Comparison of ENCODE assay signal across 1 cellular context in the genomic region with DNA sequence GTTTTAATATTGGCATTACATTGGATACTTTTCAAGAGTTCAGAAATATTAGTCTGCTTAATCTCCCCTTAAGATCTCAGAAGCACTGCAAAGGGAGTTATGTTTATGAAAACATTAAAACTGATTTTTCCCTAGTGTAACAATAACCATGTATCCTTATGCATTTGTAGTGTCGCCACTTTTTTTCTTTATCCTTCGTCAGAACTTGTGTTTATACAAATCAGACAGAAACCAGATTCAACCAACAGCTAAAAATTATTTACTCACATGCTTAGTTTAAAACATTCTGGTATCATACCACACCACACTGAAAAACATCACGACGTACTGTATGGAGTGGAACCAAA.
TF ChIP-seq lines count a peak whose summit lies in the region.

No MANE protein-coding gene starts in this region.

TF ChIP-seq in H1, 55 proteins besides CTCF, POLR2A, EP300 and RAD21:
- no peak for TF ChIP-seq GABPA (IDR thresholded peaks at IDR 0.05; ENCODE audit: borderline replicate concordance, insufficient read depth, low read length)
- no peak for TF ChIP-seq SP4 (IDR thresholded peaks at IDR 0.05; ENCODE audit: low read length)
- TF ChIP-seq JUND (IDR thresholded peaks at IDR 0.05; ENCODE audit: low read length): no peak
- no peak for TF ChIP-seq BACH1 (IDR thresholded peaks at IDR 0.05; ENCODE audit: low read length)
- no peak for TF ChIP-seq KDM5A (IDR thresholded peaks at IDR 0.05; ENCODE audit: low read length)
- no peak for TF ChIP-seq ZNF274 (IDR thresholded peaks at IDR 0.05; ENCODE audit: borderline replicate concordance, extremely low read depth, low read length)
- TF ChIP-seq MAFK (IDR thresholded peaks at IDR 0.05; ENCODE audit: low read depth, low read length): no peak
- TF ChIP-seq CBX5 (IDR thresholded peaks at IDR 0.05; ENCODE audit: low read depth, low read length): no peak
- no peak for TF ChIP-seq SIX5 (IDR thresholded peaks at IDR 0.05; ENCODE audit: low read depth, low read length)
- no peak for TF ChIP-seq POLR2AphosphoS5 (IDR thresholded peaks at IDR 0.05; ENCODE audit: low read depth, low read length)
- no peak for TF ChIP-seq SP1 (IDR thresholded peaks at IDR 0.05; ENCODE audit: low read depth, low read length)
- no peak for TF ChIP-seq CHD2 (IDR thresholded peaks at IDR 0.05; ENCODE audit: low read length)
- no peak for TF ChIP-seq GTF2F1 (IDR thresholded peaks at IDR 0.05; ENCODE audit: borderline replicate concordance, low read depth, low read length)
- no peak for TF ChIP-seq TAF7 (optimal IDR thresholded peaks at IDR 0.05; ENCODE audit: borderline replicate concordance, low read depth, low read length)
- no peak for TF ChIP-seq NANOG (IDR thresholded peaks at IDR 0.05; ENCODE audit: insufficient read depth, low read depth, low read length, poor library complexity, severe bottlenecking)
- TF ChIP-seq BRCA1 (IDR thresholded peaks at IDR 0.05; ENCODE audit: low read depth, low read length): no peak
